ENCODE assay signal across 1 cellular context in the genomic region with DNA sequence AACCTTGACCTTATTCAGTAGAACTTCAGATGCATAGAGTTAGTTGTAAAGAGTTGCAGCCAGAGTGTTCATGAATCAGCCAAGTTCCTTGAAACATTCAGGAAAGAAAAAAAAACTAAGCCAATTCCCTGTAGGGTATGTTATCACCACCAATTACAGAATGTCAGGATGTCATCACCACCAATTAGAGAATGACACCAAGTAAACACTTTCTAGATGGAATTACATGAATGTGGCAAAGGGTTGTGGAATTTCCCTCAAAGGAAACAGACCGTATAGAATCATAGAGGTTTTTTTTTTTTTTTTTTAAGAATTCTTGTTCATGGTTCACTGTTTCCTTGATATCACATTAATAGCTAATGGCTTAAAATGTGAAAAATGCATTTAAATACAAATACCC.
TF ChIP-seq lines count a peak whose summit lies in the region.

No MANE protein-coding gene starts in this region.

TF ChIP-seq in HEK293, 187 proteins besides CTCF, POLR2A, EP300 and RAD21 (continued from another document and continues in another):
- TF ChIP-seq, protein P1, sequence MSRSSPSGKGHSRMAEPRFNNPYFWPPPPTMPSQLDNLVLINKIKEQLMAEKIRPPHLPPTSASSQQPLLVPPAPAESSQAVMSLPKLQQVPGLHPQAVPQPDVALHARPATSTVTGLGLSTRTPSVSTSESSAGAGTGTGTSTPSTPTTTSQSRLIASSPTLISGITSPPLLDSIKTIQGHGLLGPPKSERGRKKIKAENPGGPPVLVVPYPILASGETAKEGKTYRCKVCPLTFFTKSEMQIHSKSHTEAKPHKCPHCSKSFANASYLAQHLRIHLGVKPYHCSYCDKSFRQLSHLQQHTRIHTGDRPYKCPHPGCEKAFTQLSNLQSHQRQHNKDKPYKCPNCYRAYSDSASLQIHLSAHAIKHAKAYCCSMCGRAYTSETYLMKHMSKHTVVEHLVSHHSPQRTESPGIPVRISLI (tag by site-specific recombination; IDR thresholded peaks at IDR 0.05): peak; percentile 99
- TF ChIP-seq ZBTB21 (tag by site-specific recombination; IDR thresholded peaks at IDR 0.05) (peak; percentile 86), ZFHX2 (tag by site-specific recombination; conservative IDR thresholded peaks at IDR 0.05) (no peak), SP3 (tag by site-specific recombination; IDR thresholded peaks at IDR 0.05) (peak; percentile 37; the same call in 1 of the 2 replicates), SALL2 (tag by site-specific recombination; IDR thresholded peaks at IDR 0.05; ENCODE audit: borderline replicate concordance) (no peak), ZNF248 (tag by site-specific recombination; IDR thresholded peaks at IDR 0.05) (no peak), ZNF521 (tag by site-specific recombination; IDR thresholded peaks at IDR 0.05) (no peak), ZNF621 (tag by site-specific recombination; IDR thresholded peaks at IDR 0.05) (no peak), BCL11A (tag by site-specific recombination; IDR thresholded peaks at IDR 0.05; ENCODE audit: low read depth) (peak; percentile 86; the same call in 1 of the 2 replicates), ZNF354C (tag by site-specific recombination; IDR thresholded peaks at IDR 0.05; ENCODE audit: borderline replicate concordance, low read depth) (no peak), ZNF423 (tag by site-specific recombination; IDR thresholded peaks at IDR 0.05) (no peak), ZNF701 (tag by site-specific recombination; IDR thresholded peaks at IDR 0.05) (no peak), ZNF530 (tag by site-specific recombination; IDR thresholded peaks at IDR 0.05; ENCODE audit: low read depth) (no peak), ZNF133 (tag by site-specific recombination; IDR thresholded peaks at IDR 0.05) (no peak), ZNF561 (tag by site-specific recombination; IDR thresholded peaks at IDR 0.05; ENCODE audit: borderline replicate concordance) (no peak), ZNF202 (tag by site-specific recombination; IDR thresholded peaks at IDR 0.05; ENCODE audit: borderline replicate concordance) (no peak), EGR2 (tag by site-specific recombination; IDR thresholded peaks at IDR 0.05; ENCODE audit: low read depth) (no peak), ZNF843 (tag by site-specific recombination; IDR thresholded peaks at IDR 0.05) (peak; percentile 85), ZNF391 (tag by site-specific recombination; IDR thresholded peaks at IDR 0.05; ENCODE audit: borderline replicate concordance, low read depth) (peak; percentile 80; the same call in 1 of the 2 replicates), ZNF239 (tag by site-specific recombination; IDR thresholded peaks at IDR 0.05) (no peak), SCRT1 (tag by site-specific recombination; IDR thresholded peaks at IDR 0.05; ENCODE audit: borderline replicate concordance) (no peak), HOXA7 (CRISPR knock-in tag; IDR thresholded peaks at IDR 0.05; ENCODE audit: borderline replicate concordance) (no peak), ZNF37A (tag by site-specific recombination; IDR thresholded peaks at IDR 0.05) (no peak), ZNF169 (tag by site-specific recombination; IDR thresholded peaks at IDR 0.05) (no peak), ZNF140 (tag by site-specific recombination; IDR thresholded peaks at IDR 0.05) (no peak), SP7 (tag by site-specific recombination; IDR thresholded peaks at IDR 0.05) (peak; percentile 97), ZFP37 (tag by site-specific recombination; IDR thresholded peaks at IDR 0.05) (no peak), ZNF23 (tag by site-specific recombination; IDR thresholded peaks at IDR 0.05; ENCODE audit: borderline replicate concordance) (no peak), YY1 (tag by site-specific recombination; IDR thresholded peaks at IDR 0.05) (no peak), GLI4 (tag by site-specific recombination; IDR thresholded peaks at IDR 0.05) (no peak), KLF10 (tag by site-specific recombination; IDR thresholded peaks at IDR 0.05) (peak; percentile 70; the same call in 1 of the 2 replicates), RBAK (tag by site-specific recombination; IDR thresholded peaks at IDR 0.05) (no peak), ZBTB17 (tag by site-specific recombination; IDR thresholded peaks at IDR 0.05) (peak; percentile 75), ZNF600 (tag by site-specific recombination; IDR thresholded peaks at IDR 0.05) (peak; percentile 86), REPIN1 (tag by site-specific recombination; IDR thresholded peaks at IDR 0.05; ENCODE audit: low read depth) (no peak), KLF7 (tag by site-specific recombination; IDR thresholded peaks at IDR 0.05; ENCODE audit: borderline replicate concordance) (no peak), ZNF629 (tag by site-specific recombination; IDR thresholded peaks at IDR 0.05) (peak; percentile 96), WT1 (tag by site-specific recombination; IDR thresholded peaks at IDR 0.05) (peak; percentile 71), MZF1 (tag by site-specific recombination; IDR thresholded peaks at IDR 0.05; ENCODE audit: borderline replicate concordance) (no peak), ZNF174 (tag by site-specific recombination; IDR thresholded peaks at IDR 0.05) (no peak)
- TF ChIP-seq, protein P2, sequence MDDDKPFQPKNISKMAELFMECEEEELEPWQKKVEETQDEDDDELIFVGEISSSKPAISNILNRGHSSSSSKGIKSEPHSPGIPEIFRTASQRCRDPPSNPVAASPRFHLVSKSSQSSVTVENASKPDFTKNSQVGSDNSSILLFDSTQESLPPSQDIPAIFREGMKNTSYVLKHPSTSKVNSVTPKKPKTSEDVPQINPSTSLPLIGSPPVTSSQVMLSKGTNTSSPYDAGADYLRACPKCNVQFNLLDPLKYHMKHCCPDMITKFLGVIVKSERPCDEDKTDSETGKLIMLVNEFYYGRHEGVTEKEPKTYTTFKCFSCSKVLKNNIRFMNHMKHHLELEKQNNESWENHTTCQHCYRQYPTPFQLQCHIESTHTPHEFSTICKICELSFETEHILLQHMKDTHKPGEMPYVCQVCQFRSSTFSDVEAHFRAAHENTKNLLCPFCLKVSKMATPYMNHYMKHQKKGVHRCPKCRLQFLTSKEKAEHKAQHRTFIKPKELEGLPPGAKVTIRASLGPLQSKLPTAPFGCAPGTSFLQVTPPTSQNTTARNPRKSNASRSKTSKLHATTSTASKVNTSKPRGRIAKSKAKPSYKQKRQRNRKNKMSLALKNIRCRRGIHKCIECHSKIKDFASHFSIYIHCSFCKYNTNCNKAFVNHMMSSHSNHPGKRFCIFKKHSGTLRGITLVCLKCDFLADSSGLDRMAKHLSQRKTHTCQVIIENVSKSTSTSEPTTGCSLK (tag by site-specific recombination; IDR thresholded peaks at IDR 0.05): no peak
- TF ChIP-seq, protein P3, sequence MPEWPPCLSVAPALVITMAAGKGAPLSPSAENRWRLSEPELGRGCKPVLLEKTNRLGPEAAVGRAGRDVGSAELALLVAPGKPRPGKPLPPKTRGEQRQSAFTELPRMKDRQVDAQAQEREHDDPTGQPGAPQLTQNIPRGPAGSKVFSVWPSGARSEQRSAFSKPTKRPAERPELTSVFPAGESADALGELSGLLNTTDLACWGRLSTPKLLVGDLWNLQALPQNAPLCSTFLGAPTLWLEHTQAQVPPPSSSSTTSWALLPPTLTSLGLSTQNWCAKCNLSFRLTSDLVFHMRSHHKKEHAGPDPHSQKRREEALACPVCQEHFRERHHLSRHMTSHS (tag by site-specific recombination; IDR thresholded peaks at IDR 0.05): no peak
- TF ChIP-seq, protein P4, sequence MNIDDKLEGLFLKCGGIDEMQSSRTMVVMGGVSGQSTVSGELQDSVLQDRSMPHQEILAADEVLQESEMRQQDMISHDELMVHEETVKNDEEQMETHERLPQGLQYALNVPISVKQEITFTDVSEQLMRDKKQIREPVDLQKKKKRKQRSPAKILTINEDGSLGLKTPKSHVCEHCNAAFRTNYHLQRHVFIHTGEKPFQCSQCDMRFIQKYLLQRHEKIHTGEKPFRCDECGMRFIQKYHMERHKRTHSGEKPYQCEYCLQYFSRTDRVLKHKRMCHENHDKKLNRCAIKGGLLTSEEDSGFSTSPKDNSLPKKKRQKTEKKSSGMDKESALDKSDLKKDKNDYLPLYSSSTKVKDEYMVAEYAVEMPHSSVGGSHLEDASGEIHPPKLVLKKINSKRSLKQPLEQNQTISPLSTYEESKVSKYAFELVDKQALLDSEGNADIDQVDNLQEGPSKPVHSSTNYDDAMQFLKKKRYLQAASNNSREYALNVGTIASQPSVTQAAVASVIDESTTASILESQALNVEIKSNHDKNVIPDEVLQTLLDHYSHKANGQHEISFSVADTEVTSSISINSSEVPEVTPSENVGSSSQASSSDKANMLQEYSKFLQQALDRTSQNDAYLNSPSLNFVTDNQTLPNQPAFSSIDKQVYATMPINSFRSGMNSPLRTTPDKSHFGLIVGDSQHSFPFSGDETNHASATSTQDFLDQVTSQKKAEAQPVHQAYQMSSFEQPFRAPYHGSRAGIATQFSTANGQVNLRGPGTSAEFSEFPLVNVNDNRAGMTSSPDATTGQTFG (tag by site-specific recombination; IDR thresholded peaks at IDR 0.05; ENCODE audit: borderline replicate concordance): no peak
- TF ChIP-seq, protein P5, sequence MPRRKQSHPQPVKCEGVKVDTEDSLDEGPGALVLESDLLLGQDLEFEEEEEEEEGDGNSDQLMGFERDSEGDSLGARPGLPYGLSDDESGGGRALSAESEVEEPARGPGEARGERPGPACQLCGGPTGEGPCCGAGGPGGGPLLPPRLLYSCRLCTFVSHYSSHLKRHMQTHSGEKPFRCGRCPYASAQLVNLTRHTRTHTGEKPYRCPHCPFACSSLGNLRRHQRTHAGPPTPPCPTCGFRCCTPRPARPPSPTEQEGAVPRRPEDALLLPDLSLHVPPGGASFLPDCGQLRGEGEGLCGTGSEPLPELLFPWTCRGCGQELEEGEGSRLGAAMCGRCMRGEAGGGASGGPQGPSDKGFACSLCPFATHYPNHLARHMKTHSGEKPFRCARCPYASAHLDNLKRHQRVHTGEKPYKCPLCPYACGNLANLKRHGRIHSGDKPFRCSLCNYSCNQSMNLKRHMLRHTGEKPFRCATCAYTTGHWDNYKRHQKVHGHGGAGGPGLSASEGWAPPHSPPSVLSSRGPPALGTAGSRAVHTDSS (tag by site-specific recombination; IDR thresholded peaks at IDR 0.05): no peak
- TF ChIP-seq, protein P6, sequence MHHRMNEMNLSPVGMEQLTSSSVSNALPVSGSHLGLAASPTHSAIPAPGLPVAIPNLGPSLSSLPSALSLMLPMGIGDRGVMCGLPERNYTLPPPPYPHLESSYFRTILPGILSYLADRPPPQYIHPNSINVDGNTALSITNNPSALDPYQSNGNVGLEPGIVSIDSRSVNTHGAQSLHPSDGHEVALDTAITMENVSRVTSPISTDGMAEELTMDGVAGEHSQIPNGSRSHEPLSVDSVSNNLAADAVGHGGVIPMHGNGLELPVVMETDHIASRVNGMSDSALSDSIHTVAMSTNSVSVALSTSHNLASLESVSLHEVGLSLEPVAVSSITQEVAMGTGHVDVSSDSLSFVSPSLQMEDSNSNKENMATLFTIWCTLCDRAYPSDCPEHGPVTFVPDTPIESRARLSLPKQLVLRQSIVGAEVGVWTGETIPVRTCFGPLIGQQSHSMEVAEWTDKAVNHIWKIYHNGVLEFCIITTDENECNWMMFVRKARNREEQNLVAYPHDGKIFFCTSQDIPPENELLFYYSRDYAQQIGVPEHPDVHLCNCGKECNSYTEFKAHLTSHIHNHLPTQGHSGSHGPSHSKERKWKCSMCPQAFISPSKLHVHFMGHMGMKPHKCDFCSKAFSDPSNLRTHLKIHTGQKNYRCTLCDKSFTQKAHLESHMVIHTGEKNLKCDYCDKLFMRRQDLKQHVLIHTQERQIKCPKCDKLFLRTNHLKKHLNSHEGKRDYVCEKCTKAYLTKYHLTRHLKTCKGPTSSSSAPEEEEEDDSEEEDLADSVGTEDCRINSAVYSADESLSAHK (tag by site-specific recombination; IDR thresholded peaks at IDR 0.05): peak; percentile 90
- TF ChIP-seq, protein P7, sequence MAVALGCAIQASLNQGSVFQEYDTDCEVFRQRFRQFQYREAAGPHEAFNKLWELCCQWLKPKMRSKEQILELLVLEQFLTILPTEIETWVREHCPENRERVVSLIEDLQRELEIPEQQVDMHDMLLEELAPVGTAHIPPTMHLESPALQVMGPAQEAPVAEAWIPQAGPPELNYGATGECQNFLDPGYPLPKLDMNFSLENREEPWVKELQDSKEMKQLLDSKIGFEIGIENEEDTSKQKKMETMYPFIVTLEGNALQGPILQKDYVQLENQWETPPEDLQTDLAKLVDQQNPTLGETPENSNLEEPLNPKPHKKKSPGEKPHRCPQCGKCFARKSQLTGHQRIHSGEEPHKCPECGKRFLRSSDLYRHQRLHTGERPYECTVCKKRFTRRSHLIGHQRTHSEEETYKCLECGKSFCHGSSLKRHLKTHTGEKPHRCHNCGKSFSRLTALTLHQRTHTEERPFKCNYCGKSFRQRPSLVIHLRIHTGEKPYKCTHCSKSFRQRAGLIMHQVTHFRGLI (tag by site-specific recombination; IDR thresholded peaks at IDR 0.05): no peak
- TF ChIP-seq, protein P8, sequence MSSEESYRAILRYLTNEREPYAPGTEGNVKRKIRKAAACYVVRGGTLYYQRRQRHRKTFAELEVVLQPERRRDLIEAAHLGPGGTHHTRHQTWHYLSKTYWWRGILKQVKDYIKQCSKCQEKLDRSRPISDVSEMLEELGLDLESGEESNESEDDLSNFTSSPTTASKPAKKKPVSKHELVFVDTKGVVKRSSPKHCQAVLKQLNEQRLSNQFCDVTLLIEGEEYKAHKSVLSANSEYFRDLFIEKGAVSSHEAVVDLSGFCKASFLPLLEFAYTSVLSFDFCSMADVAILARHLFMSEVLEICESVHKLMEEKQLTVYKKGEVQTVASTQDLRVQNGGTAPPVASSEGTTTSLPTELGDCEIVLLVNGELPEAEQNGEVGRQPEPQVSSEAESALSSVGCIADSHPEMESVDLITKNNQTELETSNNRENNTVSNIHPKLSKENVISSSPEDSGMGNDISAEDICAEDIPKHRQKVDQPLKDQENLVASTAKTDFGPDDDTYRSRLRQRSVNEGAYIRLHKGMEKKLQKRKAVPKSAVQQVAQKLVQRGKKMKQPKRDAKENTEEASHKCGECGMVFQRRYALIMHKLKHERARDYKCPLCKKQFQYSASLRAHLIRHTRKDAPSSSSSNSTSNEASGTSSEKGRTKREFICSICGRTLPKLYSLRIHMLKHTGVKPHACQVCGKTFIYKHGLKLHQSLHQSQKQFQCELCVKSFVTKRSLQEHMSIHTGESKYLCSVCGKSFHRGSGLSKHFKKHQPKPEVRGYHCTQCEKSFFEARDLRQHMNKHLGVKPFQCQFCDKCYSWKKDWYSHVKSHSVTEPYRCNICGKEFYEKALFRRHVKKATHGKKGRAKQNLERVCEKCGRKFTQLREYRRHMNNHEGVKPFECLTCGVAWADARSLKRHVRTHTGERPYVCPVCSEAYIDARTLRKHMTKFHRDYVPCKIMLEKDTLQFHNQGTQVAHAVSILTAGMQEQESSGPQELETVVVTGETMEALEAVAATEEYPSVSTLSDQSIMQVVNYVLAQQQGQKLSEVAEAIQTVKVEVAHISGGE (tag by site-specific recombination; conservative IDR thresholded peaks at IDR 0.05; ENCODE audit: low read depth): no peak
